Comparison of ENCODE assay signal across 10 cellular contexts in the genomic region with DNA sequence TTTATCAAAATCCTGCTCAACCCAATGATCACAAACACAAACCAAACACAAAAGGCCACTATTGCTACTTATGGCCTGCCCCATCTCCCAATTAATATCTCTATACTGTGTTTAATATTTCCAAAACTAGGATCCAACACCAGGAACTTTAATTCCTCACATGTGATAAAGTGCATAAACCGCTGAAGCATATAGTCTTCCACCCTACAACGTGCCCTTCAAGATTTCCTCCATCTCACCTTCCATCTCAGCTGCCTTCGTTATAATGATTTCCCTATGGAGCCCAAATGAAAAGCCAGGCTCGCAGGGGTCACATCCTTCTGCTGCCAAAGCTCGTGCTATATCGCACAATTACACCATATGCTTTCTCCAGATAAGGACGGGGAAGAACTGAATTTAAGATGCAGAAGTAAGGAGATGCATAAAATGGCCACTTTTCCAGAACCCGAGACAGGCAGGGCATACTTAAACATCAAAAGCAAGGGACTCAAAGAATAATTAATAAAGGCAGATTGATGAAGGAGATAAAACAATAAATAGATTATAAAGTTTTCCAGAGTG. TPM values are rescaled to one million over a fixed set of nuclear protein-coding genes. Genes with fewer than 3 reads are reported as not detected.
DNase-seq lines count a peak whose midpoint lies in the region; ATAC-seq and TF ChIP-seq lines count a peak whose summit lies in the region.
"Had no signal": no experiment of that assay in that cellular context is flagged by ENCODE, and none has a peak within 500 bp of the region (broad histone marks: within the 10 kb centered on the region; RNA-seq: fewer than 3 reads in every experiment).

No MANE protein-coding gene starts in this region.

- H3K4me1 ChIP-seq in right cardiac atrium (ENCODE audit: control insufficient read depth, insufficient read depth, low read length) (no peaks in the 10 kb centered on the region), stomach smooth muscle (ENCODE audit: control insufficient read depth, insufficient read depth, low read length) (peaks cover 6% of the 10 kb centered on the region)

- no peaks in the 10 kb centered on the region for H3K36me3 Mint-ChIP-seq in activated T-cell treated with anti-CD3 and anti-CD28 coated beads, Interleukin-2, amount 50 U/mL, for 4 hours (ENCODE audit: insufficient read depth)

- H3K36me3 ChIP-seq in stomach smooth muscle (ENCODE audit: control insufficient read depth in 2 of 2, insufficient read depth in 2 of 2, low read length in 2 of 2), result no peaks in the 10 kb centered on the region

- H3K4me1 Mint-ChIP-seq in activated T-cell treated with anti-CD3 and anti-CD28 coated beads, Interleukin-2, amount 50 U/mL, for 4 hours (ENCODE audit: low read depth), result peaks cover 15% of the 10 kb centered on the region

- H3K27ac ChIP-seq in right cardiac atrium (ENCODE audit: low read length) (no peak overlapping the region), stomach smooth muscle (ENCODE audit: low read length) (peak overlapping the region; percentile 11)

- WGBS in right cardiac atrium, result 22% methylated on average over 8 of the region's 8 CpGs

- H3K27me3 ChIP-seq in right cardiac atrium (ENCODE audit: control insufficient read depth, insufficient read depth), result no peaks in the 10 kb centered on the region
- H3K27me3 ChIP-seq in stomach smooth muscle (ENCODE audit: control insufficient read depth in 1 of 2, insufficient read depth in 2 of 2, low read length in 2 of 2), result no peaks in the 10 kb centered on the region

- DNase-seq in activated T-cell treated with anti-CD3 and anti-CD28 coated beads, Interleukin-2, amount 50 U/mL, for 4 hours, result no peak
- no peak for DNase-seq in activated T-cell treated with anti-CD3 and anti-CD28 coated beads, Interleukin-2, amount 50 U/mL, for 1 hour
- DNase-seq in right cardiac atrium, result no peak
- no peak for DNase-seq in cerebellum (ENCODE audit: low spot score)
- DNase-seq: small intestine had no signal

- H3K9me3 ChIP-seq in right cardiac atrium (ENCODE audit: control insufficient read depth, low read length), result no peaks in the 10 kb centered on the region
- H3K9me3 ChIP-seq in stomach smooth muscle (ENCODE audit: control insufficient read depth in 2 of 2, low read length in 2 of 2), result no peaks in the 10 kb centered on the region

- peaks cover 55% of the 10 kb centered on the region for H3K27me3 Mint-ChIP-seq in activated T-cell treated with anti-CD3 and anti-CD28 coated beads, Interleukin-2, amount 50 U/mL, for 4 hours (ENCODE audit: low read depth)

- H3K4me3 Mint-ChIP-seq in activated T-cell treated with anti-CD3 and anti-CD28 coated beads, Interleukin-2, amount 50 U/mL, for 4 hours, result peak overlapping the region; percentile 13

- H3K9me3 Mint-ChIP-seq in activated T-cell treated with anti-CD3 and anti-CD28 coated beads, Interleukin-2, amount 50 U/mL, for 4 hours, result no peaks in the 10 kb centered on the region
- H3K9me3 Mint-ChIP-seq: central memory CD8-positive, alpha-beta T cell had no signal

- peak overlapping the region; percentile 88 for H3K4me3 ChIP-seq in right cardiac atrium (ENCODE audit: low read length)
- H3K4me3 ChIP-seq in stomach smooth muscle (ENCODE audit: low read length in 2 of 2), result peak overlapping the region; percentile 32 to 66

- intact Hi-C loops in right cardiac atrium (cut with DNase I), result no loop called here

- H3K9ac ChIP-seq in stomach smooth muscle (ENCODE audit: low read length in 2 of 2), result peak overlapping the region; percentile 9 to 36

- no peak for ATAC-seq in activated T-cell treated with anti-CD3 and anti-CD28 coated beads, Interleukin-2, amount 50 U/mL, for 4 hours
- ATAC-seq in SK-N-SH treated with all-trans-retinoic acid at 6 μM for 48 hours, result no peak
- ATAC-seq in right cardiac atrium, result no peak
- ATAC-seq in HG02588 (IDR thresholded peaks at IDR 0.05; ENCODE audit: unreplicated experiment), result no peak
- ATAC-seq in GM21367 (IDR thresholded peaks at IDR 0.05; ENCODE audit: unreplicated experiment), result no peak

TF ChIP-seq in SK-N-SH treated with all-trans-retinoic acid at 6 μM for 48 hours, 23 proteins besides CTCF, POLR2A, EP300 and RAD21:
- TF ChIP-seq TCF4 (CRISPR knock-in tag; IDR thresholded peaks at IDR 0.05; ENCODE audit: borderline replicate concordance) (0 out of 2 replicates have a peak, but pooled peaks have one; percentile 16), ESRRG (CRISPR knock-in tag; IDR thresholded peaks at IDR 0.05) (no peak)
TF ChIP-seq in SK-N-SH treated with all-trans-retinoic acid at 6 μM for 48 hours: peak in this region for 1.

RNA-seq across cellular contexts. Expression of a gene that starts 1.8 kb away (rescaled TPM):
- 1 to 10 TPM; 2.2 to 3.2 (median 2.9) TPM for total RNA-seq in activated T-cell treated with anti-CD3 and anti-CD28 coated beads, Interleukin-2, amount 50 U/mL, for 4 hours
- 10 to 100 TPM; 55.4 to 75.2 (median 59.0) TPM for total RNA-seq in right cardiac atrium
- polyA plus RNA-seq in right cardiac atrium, result 21.8 TPM
- total RNA-seq in cerebellum, result 147 TPM

Comparison
In these comparisons a context has a peak if more than half of its experiments do, and no peak if none do; other contexts are left out.
1. RNA of a gene that starts 1.8 kb away (total RNA-seq): 147 TPM in cerebellum (single experiment) and 55.4 to 75.2 TPM in right cardiac atrium; 2.2 to 3.2 TPM in activated T-cell treated with anti-CD3 and anti-CD28 coated beads, Interleukin-2, amount 50 U/mL, for 4 hours; every median in the first group is over 10 times any median in the second.